Comparison of ENCODE assay signal across 1 cellular context in genomic region chr19:3336351-3336679, GRCh38.
TF ChIP-seq lines count a peak whose summit lies in the region.

No MANE protein-coding gene starts in this region.

TF ChIP-seq in K562, 482 proteins besides CTCF, POLR2A, EP300 and RAD21 (continued from another document):
- TF ChIP-seq SAFB (IDR thresholded peaks at IDR 0.05; ENCODE audit: borderline replicate concordance, low read depth, low read length) (no peak), FOXJ2 (tag; IDR thresholded peaks at IDR 0.05) (no peak), HNRNPUL1 (IDR thresholded peaks at IDR 0.05; ENCODE audit: low read length) (no peak), THAP12 (CRISPR knock-in tag; IDR thresholded peaks at IDR 0.05) (no peak), POLR3A (IDR thresholded peaks at IDR 0.05; ENCODE audit: borderline replicate concordance, extremely low read depth, insufficient read depth, insufficient read length) (no peak), CBX2 (IDR thresholded peaks at IDR 0.05; ENCODE audit: insufficient read depth, low read length, poor library complexity, severe bottlenecking) (no peak)
